Comparison of ENCODE assay signal across 8 cellular contexts in genomic region chr10:13298748-13299436, GRCh38. TPM values are rescaled to one million over a fixed set of nuclear protein-coding genes. Genes with fewer than 3 reads are reported as not detected.
DNase-seq lines count a peak whose midpoint lies in the region; ATAC-seq, FAIRE-seq and TF ChIP-seq lines count a peak whose summit lies in the region.

No MANE protein-coding gene starts in this region.

- H3K9me3 Mint-ChIP-seq in Calu3 (ENCODE audit: low read depth, unreplicated experiment), result no peaks in the 10 kb centered on the region

- WGBS in pancreas, 2 donors, result 32 to 36% methylated on average over 18 to 20 of the region's 20 CpGs

- H3K36me3 ChIP-seq in OCI-LY3 (replicated peaks; ENCODE audit: low read depth, low read length) (no peaks in the 10 kb centered on the region), pancreas (peaks cover 0 to 10% (median 0%) of the 10 kb centered on the region in 3 donors)

- DNase-seq in Calu3 (no peak), epithelial cell of esophagus (ENCODE audit: low read depth) (no peak), pancreas (no peak), NOMO-1 (lab: John Stamatoyannopoulos, UW; ENCODE audit: unreplicated experiment in 2 of 2) (no peak)

- H3K4me3 ChIP-seq in OCI-LY3 (ENCODE audit: low read length), result peak overlapping the region; percentile 96
- peak overlapping the region; percentile 54 for H3K4me3 ChIP-seq in epithelial cell of esophagus (ENCODE audit: low read length)
- peak overlapping the region; percentile 52 to 98 (median 88) for H3K4me3 ChIP-seq in pancreas

- H3K4me1 ChIP-seq in OCI-LY3 (ENCODE audit: low read length) (peaks cover 6% of the 10 kb centered on the region), pancreas (peaks cover 0 to 4% (median 4%) of the 10 kb centered on the region in 3 donors)

- H3K27ac Mint-ChIP-seq in Calu3 (ENCODE audit: unreplicated experiment), result no peak overlapping the region

- CTCF ChIA-PET in Calu3 (lab: Charles Lee), result interaction anchor here (0.6 kb wide), 2 partner anchors 141 to 293 kb away, joined by 3 to 5 read pairs; no protein-coding TSS in a partner anchor

- H3K79me2 ChIP-seq in OCI-LY3 (ENCODE audit: low read length), result no peaks in the 10 kb centered on the region

- ATAC-seq in pancreas (no peak), GM18868 (IDR thresholded peaks at IDR 0.05; ENCODE audit: unreplicated experiment) (no peak), GM19455 (IDR thresholded peaks at IDR 0.05; ENCODE audit: unreplicated experiment) (no peak), HG02870 (IDR thresholded peaks at IDR 0.05; ENCODE audit: unreplicated experiment) (no peak)

- H3K27ac ChIP-seq in OCI-LY3 (ENCODE audit: low read length) (peak overlapping the region; percentile 62), pancreas (peak overlapping the region; percentile 88 to 100 (median 99))

- peak overlapping the region; percentile 70 for H3K4me3 Mint-ChIP-seq in Calu3 (ENCODE audit: low read depth, unreplicated experiment)

- TF ChIP-seq CTCF in Calu3 (IDR thresholded peaks at IDR 0.05; ENCODE audit: unreplicated experiment) (no peak), OCI-LY3 (IDR thresholded peaks at IDR 0.05; ENCODE audit: low read depth, low read length) (no peak), epithelial cell of esophagus (IDR thresholded peaks at IDR 0.05; ENCODE audit: insufficient read depth, low read depth, low read length, missing control alignments) (no peak), pancreas (IDR thresholded peaks at IDR 0.05) (no peak)

- H3K36me3 Mint-ChIP-seq in Calu3 (ENCODE audit: insufficient read depth, unreplicated experiment), result peaks cover 30% of the 10 kb centered on the region

- no peaks in the 10 kb centered on the region for H4K20me1 ChIP-seq in OCI-LY3 (ENCODE audit: insufficient read depth, low read length)

- peak overlapping the region; percentile 79 for H3K9ac ChIP-seq in OCI-LY3 (ENCODE audit: low read length)

- peak overlapping the region; percentile 77 for H2AFZ ChIP-seq in OCI-LY3 (ENCODE audit: low read depth, low read length)

- no peaks in the 10 kb centered on the region for H3K27me3 Mint-ChIP-seq in Calu3 (ENCODE audit: unreplicated experiment)

- TSS peak; percentile 4 for BruUV-seq in Calu3 (replicated peaks; lab: Mats Ljungman, UMichigan)

- H3K9me3 ChIP-seq in OCI-LY3 (ENCODE audit: insufficient read depth, low read length), result no peaks in the 10 kb centered on the region
- no peaks in the 10 kb centered on the region for H3K9me3 ChIP-seq in pancreas

- H3K27me3 ChIP-seq in OCI-LY3 (ENCODE audit: low read depth, low read length) (no peaks in the 10 kb centered on the region), pancreas (no peaks in the 10 kb centered on the region)

- FAIRE-seq in pancreas (lab: Jason Lieb, UNC), result no peak

- intact Hi-C loops in Calu3 (cut with micrococcal nuclease; ENCODE audit: unreplicated experiment) (no loop called here), pancreas (cut with DNase I) (no loop called here)

- peak overlapping the region; percentile 97 for H3K4me2 ChIP-seq in OCI-LY3 (ENCODE audit: low read length)

- H3K4me1 Mint-ChIP-seq in Calu3 (ENCODE audit: low read depth, unreplicated experiment), result peaks cover 16% of the 10 kb centered on the region

RNA-seq across cellular contexts. Expression of gene PHYH, which starts 1.0 kb away (rescaled TPM):
- total RNA-seq in Calu3 (2022), result 26.7 and 30.4 TPM in 2 replicates
- 10 to 100 TPM; 13.4 to 22.5 (median 18.3) TPM for total RNA-seq in pancreas
- 10 to 100 TPM; 20.0 to 32.0 TPM for polyA plus RNA-seq in pancreas

RNA-seq across cellular contexts. Expression of gene SEPHS1, which starts 49.2 kb away (rescaled TPM):
- 50.1 and 61.8 TPM in 2 replicates for total RNA-seq in Calu3 (2022)
- total RNA-seq in pancreas, result 10 to 100 TPM; 14.4 to 24.6 (median 19.7) TPM
- polyA plus RNA-seq in pancreas, result 10 to 100 TPM; 14.3 to 21.3 TPM
